ENCODE assay signal across 1 cellular context in genomic region chr6:42880240-42880817, GRCh38.
A peak's percentile ranks its signal among the peaks of the same experiment; 100 is the strongest.
TF ChIP-seq lines count a peak whose summit lies in the region.

No MANE protein-coding gene starts in this region.

TF ChIP-seq in IMR-90, 13 proteins besides CTCF, POLR2A, EP300 and RAD21:
- 0 out of 2 replicates have a peak, but pooled peaks have one; percentile 14 for TF ChIP-seq CHD1 (IDR thresholded peaks at IDR 0.05; ENCODE audit: low read depth, low read length)
